Comparison of ENCODE assay signal across 23 cellular contexts in the genomic region with DNA sequence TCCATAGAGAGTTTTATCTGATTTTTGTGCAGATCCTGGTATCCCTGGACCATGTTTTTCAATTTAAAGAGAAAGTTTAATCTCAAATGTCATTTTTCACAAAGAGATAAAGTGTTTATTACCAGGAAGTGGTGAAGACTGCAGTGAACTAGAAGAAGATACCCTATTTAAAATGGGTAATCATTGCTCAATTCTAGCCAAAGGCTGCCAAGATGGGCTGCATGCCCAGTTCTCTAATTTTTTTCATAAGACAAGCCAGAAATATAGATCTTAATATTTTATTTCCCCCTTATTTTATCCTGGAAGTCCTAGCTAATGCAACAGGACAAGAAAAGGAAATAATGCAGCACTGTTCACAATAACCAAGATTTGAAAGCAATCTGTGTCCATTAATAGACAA.
"Had no signal": no experiment of that assay in that cellular context is flagged by ENCODE, and none has a peak within 500 bp of the region (broad histone marks: within the 10 kb centered on the region; RNA-seq: fewer than 3 reads in every experiment).

No MANE protein-coding gene starts in this region.

- H3K27ac ChIP-seq: coronary artery, esophagus squamous epithelium, gastrocnemius medialis, parathyroid adenoma, stomach, suprapubic skin, vagina had no signal

- H3K27me3 ChIP-seq: esophagus squamous epithelium, gastrocnemius medialis, stomach, suprapubic skin, vagina had no signal

- DNase-seq: activated naive CD4-positive, alpha-beta T cell; activated T-cell treated with anti-CD3 and anti-CD28 coated beads, Interleukin-2, amount 50 U/mL, for 24 hours; amygdala; cerebellar nuclear complex; endodermal cell; esophagus squamous epithelium; gastrocnemius medialis; head of caudate nucleus; left colon; nephron progenitor cell; right cardiac atrium; stimulated activated CD4-positive, alpha-beta T cell treated with anti-CD3 and anti-CD28 coated beads, Interleukin-1b, Interleukin-23, amount 100 ng/mL, for 48 hours; stomach; SW 1271; T-helper 17 cell; trophoblast cell had no signal

- H3K4me3 ChIP-seq: coronary artery, esophagus squamous epithelium, gastrocnemius medialis, stomach, suprapubic skin, vagina had no signal

- H3K4me1 ChIP-seq: esophagus squamous epithelium, gastrocnemius medialis, parathyroid adenoma, stomach, suprapubic skin, vagina had no signal

- ATAC-seq: activated T-helper 17 cell treated with anti-CD3 and anti-CD28 coated beads, Interleukin-2, amount 50 U/mL, for 72 hours; gastrocnemius medialis; left colon; right cardiac atrium; stimulated activated memory B cell treated with anti-CD40 and anti-IgM and Interleukin-4, amounts not matched to agents 10 μg/mL and 1 μg/mL and 100 μg/mL, for 72 hours; T-helper 17 cell; WTC11 had no signal
